22 cellular contexts compared by ENCODE assay signal in the genomic region with DNA sequence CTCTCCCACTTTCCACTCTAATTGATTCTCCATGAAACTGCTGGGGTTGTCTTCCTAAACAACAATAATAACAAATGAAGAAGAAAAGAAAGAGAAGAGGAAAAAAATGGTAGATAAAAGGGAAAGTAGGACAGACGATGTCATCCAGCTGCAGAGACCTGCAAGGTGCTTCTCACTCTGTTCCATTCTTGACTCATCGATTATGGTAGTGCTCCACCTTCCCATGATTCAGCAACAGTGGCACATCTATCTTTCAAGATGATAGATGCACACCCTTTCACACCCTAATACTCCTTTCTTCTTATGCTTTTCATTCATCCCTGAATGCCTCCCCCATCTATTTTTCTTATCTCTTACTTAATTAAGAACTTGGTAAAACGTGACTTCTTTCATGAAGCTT.
DNase-seq lines count a peak whose midpoint lies in the region; FAIRE-seq and TF ChIP-seq lines count a peak whose summit lies in the region.
"Had no signal": no experiment of that assay in that cellular context is flagged by ENCODE, and none has a peak within 500 bp of the region (broad histone marks: within the 10 kb centered on the region; RNA-seq: fewer than 3 reads in every experiment).

No MANE protein-coding gene starts in this region.

- H3K27ac ChIP-seq in tibial nerve: no peak overlapping the region
- H3K27ac ChIP-seq: 22Rv1, A549, BLaER1 had no signal

- no peak overlapping the region for H3K27ac Mint-ChIP-seq in MCF 10A (ENCODE audit: low read depth, unreplicated experiment)
- H3K27ac Mint-ChIP-seq: CD14-positive monocyte; CD4-positive, alpha-beta memory T cell; CD4-positive, CD25-positive, alpha-beta regulatory T cell; CD8-positive, alpha-beta memory T cell had no signal

- H3K27me3 ChIP-seq in bronchial epithelial cell (ENCODE audit: control insufficient read depth, insufficient read depth, low read length) (no peaks in the 10 kb centered on the region), tibial nerve (no peaks in the 10 kb centered on the region)
- H3K27me3 ChIP-seq: BE2C, BLaER1 had no signal

- no peaks in the 10 kb centered on the region for H3K9me3 ChIP-seq in tibial nerve
- H3K9me3 ChIP-seq: A549, BE2C, BLaER1, Caco-2 had no signal

- no peaks in the 10 kb centered on the region for H3K9me3 Mint-ChIP-seq in MCF 10A (ENCODE audit: unreplicated experiment)
- H3K9me3 Mint-ChIP-seq: CD4-positive, alpha-beta memory T cell; CD4-positive, CD25-positive, alpha-beta regulatory T cell; CD8-positive, alpha-beta memory T cell had no signal

- intact Hi-C loops in MCF 10A (cut with micrococcal nuclease): no loop called here

- DNase-seq in H54 (ENCODE audit: insufficient read length, low spot score) (no peak), bronchial epithelial cell (ENCODE audit: low read depth) (peak; percentile 37), epithelial cell of esophagus (ENCODE audit: low read depth) (peak; percentile 66), MCF 10A (ENCODE audit: unreplicated experiment) (no peak), tibial nerve (ENCODE audit: low spot score in 2 of 2) (no peak), AG20443 (ENCODE audit: low spot score) (no peak)
- DNase-seq: BE2C; C1 segment of cervical spinal cord; Caco-2; Calu3; CD4-positive, alpha-beta memory T cell; CD4-positive, CD25-positive, alpha-beta regulatory T cell; CD8-positive, alpha-beta memory T cell; DMS79 treated with DMSO at 0.1 percent for 48 hours; GF-D8 had no signal

- CTCF ChIA-PET in MCF 10A (lab: Yijun Ruan, JAX): no interaction called here

- H3K27me3 Mint-ChIP-seq in MCF 10A (ENCODE audit: insufficient read depth, unreplicated experiment): no peaks in the 10 kb centered on the region
- H3K27me3 Mint-ChIP-seq: CD4-positive, alpha-beta memory T cell; CD4-positive, CD25-positive, alpha-beta regulatory T cell; CD8-positive, alpha-beta memory T cell had no signal

- no peaks in the 10 kb centered on the region for H3K36me3 ChIP-seq in bronchial epithelial cell (ENCODE audit: control insufficient read depth, insufficient read depth, low read length)
- no peaks in the 10 kb centered on the region for H3K36me3 ChIP-seq in tibial nerve
- H3K36me3 ChIP-seq: BE2C, BLaER1 had no signal

- TF ChIP-seq CTCF in bronchial epithelial cell (IDR thresholded peaks at IDR 0.05; ENCODE audit: insufficient read depth, low read length, severe bottlenecking) (no peak), epithelial cell of esophagus (IDR thresholded peaks at IDR 0.05; ENCODE audit: insufficient read depth, low read depth, low read length, missing control alignments) (no peak), MCF 10A (IDR thresholded peaks at IDR 0.05; ENCODE audit: unreplicated experiment) (no peak), tibial nerve (IDR thresholded peaks at IDR 0.05) (no peak)

- H3K4me3 ChIP-seq in bronchial epithelial cell (ENCODE audit: low read depth, low read length) (no peak overlapping the region), epithelial cell of esophagus (ENCODE audit: low read length) (no peak overlapping the region), tibial nerve (no peak overlapping the region)
- H3K4me3 ChIP-seq: A549, BLaER1 had no signal

- BruUV-seq in MCF 10A (replicated peaks; lab: Mats Ljungman, UMichigan): no TSS peak

- no peak for TF ChIP-seq POLR2A in H54 (IDR thresholded peaks at IDR 0.05; ENCODE audit: low read depth, low read length)
- TF ChIP-seq POLR2A in tibial nerve (IDR thresholded peaks at IDR 0.05): no peak

- no peaks in the 10 kb centered on the region for H3K4me1 Mint-ChIP-seq in MCF 10A (ENCODE audit: insufficient read depth, unreplicated experiment)
- H3K4me1 Mint-ChIP-seq: CD4-positive, alpha-beta memory T cell; CD4-positive, CD25-positive, alpha-beta regulatory T cell; CD8-positive, alpha-beta memory T cell had no signal

- no peaks in the 10 kb centered on the region for H3K36me3 Mint-ChIP-seq in MCF 10A (ENCODE audit: insufficient read depth, unreplicated experiment)
- H3K36me3 Mint-ChIP-seq: CD14-positive monocyte; CD4-positive, alpha-beta memory T cell; CD4-positive, CD25-positive, alpha-beta regulatory T cell; CD8-positive, alpha-beta memory T cell had no signal

- POLR2A ChIA-PET in MCF 10A (lab: Yijun Ruan, JAX): no interaction called here

- WGBS in tibial nerve, 2 donors: 88 to 89% methylated on average over 3 of the region's 3 CpGs

- no peak overlapping the region for H3K4me3 Mint-ChIP-seq in MCF 10A (ENCODE audit: unreplicated experiment)
- H3K4me3 Mint-ChIP-seq: CD14-positive monocyte; CD4-positive, alpha-beta memory T cell; CD4-positive, CD25-positive, alpha-beta regulatory T cell; CD8-positive, alpha-beta memory T cell had no signal

- no peak for TF ChIP-seq EP300 in tibial nerve (IDR thresholded peaks at IDR 0.05)

- H3K4me1 ChIP-seq in tibial nerve: no peaks in the 10 kb centered on the region
- H3K4me1 ChIP-seq: A549, BE2C, BLaER1, Caco-2 had no signal

- FAIRE-seq in H54 (lab: Jason Lieb, UNC) (peak; percentile 53), bronchial epithelial cell (lab: Jason Lieb, UNC) (no peak)
- FAIRE-seq: A549, D721Med, GM12891, GM19239 had no signal

Comparison
In these comparisons a context has a peak if more than half of its experiments do, and no peak if none do; other contexts are left out.
1. DNase-seq: peak in bronchial epithelial cell (single experiment) and epithelial cell of esophagus (single experiment); none in H54 (single experiment), MCF 10A (single experiment), tibial nerve (0 of 2) and AG20443 (single experiment).